1 cellular context compared by ENCODE assay signal in genomic region chr4:3512719-3513118, GRCh38.
TF ChIP-seq lines count a peak whose summit lies in the region.

No MANE protein-coding gene starts in this region.

TF ChIP-seq in HepG2, 621 proteins besides CTCF, POLR2A, EP300 and RAD21:
- no peak for TF ChIP-seq ZSCAN30 (CRISPR knock-in tag; IDR thresholded peaks at IDR 0.05)
- 0 out of 2 replicates have a peak, but pooled peaks have one; percentile 20 for TF ChIP-seq RBFOX2 (IDR thresholded peaks at IDR 0.05; ENCODE audit: low read depth, low read length)
- TF ChIP-seq CBFB (CRISPR knock-in tag; IDR thresholded peaks at IDR 0.05): no peak
- no peak for TF ChIP-seq HBP1 (CRISPR knock-in tag; IDR thresholded peaks at IDR 0.05; ENCODE audit: low read depth)
